In the genomic region with DNA sequence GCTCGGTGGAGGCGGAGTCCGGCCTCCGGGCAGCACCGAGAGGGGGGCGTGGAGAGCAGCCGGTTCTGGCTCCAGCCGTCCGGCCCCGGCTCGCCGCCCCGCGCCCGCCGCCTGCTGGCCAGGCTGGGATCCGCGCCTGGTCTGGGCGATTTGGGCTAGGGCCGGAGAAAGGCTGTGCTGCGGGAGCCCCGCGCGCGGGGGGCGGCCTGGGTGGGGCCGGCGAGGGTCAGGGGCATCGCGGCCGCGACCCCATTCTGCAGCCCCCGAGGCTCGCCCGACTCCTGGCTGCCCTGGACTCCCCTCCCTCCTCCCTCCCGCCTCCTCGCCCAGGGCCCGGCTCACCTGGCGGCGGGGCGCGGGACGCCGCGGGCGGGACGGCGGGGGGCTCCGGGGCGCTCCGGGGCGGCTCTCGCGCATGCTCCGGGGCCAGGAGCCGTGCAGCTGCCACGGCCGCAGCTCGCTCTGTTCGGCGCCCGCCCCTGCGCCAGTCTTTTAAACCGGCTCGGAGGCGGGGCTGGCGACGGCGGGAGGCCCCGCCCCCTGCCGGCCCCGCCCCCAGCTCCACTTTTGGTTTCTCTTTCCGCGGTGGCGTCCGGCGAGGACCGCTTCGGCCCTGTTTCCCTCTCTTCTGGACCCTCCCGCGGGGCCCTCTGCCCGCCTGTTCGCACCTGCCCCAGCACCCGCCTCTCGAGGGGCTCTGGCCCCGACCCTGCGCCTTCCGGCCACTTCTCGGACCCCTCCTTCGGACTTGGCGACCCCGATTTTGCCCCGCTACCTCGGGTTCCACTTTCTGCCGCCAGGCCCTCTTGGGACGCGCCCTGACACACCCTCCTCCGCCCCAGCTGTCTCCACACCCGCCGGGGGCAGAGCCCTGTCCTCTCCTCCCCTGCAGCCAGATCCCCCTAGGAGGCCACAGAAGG, we compare ENCODE assay signal across 8 cellular contexts. TPM values are rescaled to one million over a fixed set of nuclear protein-coding genes. Genes with fewer than 3 reads are reported as not detected.
DNase-seq lines count a peak whose midpoint lies in the region; ATAC-seq and TF ChIP-seq lines count a peak whose summit lies in the region.

SOCS1 (minus strand) TSS at position 468 of the 920 bp plus-strand sequence. CDS start 726 bp downstream, outside the sequence.

- no peak within 1 kb of the TSS for H2AFZ ChIP-seq in OCI-LY1 (ENCODE audit: low read length)

- H3K9me3 ChIP-seq in OCI-LY1 (ENCODE audit: low read length), result no peaks in the 10 kb centered on the region
- no peaks in the 10 kb centered on the region for H3K9me3 ChIP-seq in esophagus (ENCODE audit: control insufficient read depth in 2 of 2, insufficient read depth in 1 of 2, low read depth in 1 of 2, low read length in 1 of 2)
- H3K9me3 ChIP-seq in muscle layer of colon (ENCODE audit: low read length), result no peaks in the 10 kb centered on the region

- peak within 1 kb of the TSS; percentile 89 for H3K4me2 ChIP-seq in OCI-LY1 (ENCODE audit: low read length)

- DNase-seq in D341Med (ENCODE audit: low spot score) (peak; percentile 92), HT1080 (ENCODE audit: low read depth) (peak; percentile 77), activated T-cell treated with anti-CD3 and anti-CD28 coated beads for 4 hours (peak; percentile 84)
- DNase-seq in stimulated activated CD8-positive, alpha-beta memory T cell treated with anti-CD3 and anti-CD28 coated beads, Interleukin-4, amount 100 ng/mL, for 48 hours, result peak; percentile 90

- peak within 1 kb of the TSS; percentile 92 for H3K27ac ChIP-seq in OCI-LY1 (ENCODE audit: low read depth, low read length, poor library complexity, severe bottlenecking)
- H3K27ac ChIP-seq in esophagus (ENCODE audit: low read depth in 2 of 2, low read length in 1 of 2), result peak within 1 kb of the TSS; percentile 93
- H3K27ac ChIP-seq in muscle layer of colon (ENCODE audit: low read depth, low read length), result peak within 1 kb of the TSS; percentile 75

- peaks cover 30% of the 10 kb centered on the region for H3K36me3 ChIP-seq in OCI-LY1 (ENCODE audit: insufficient read depth, low read length)
- no peaks in the 10 kb centered on the region for H3K36me3 ChIP-seq in esophagus (ENCODE audit: control insufficient read depth in 2 of 2, insufficient read depth in 2 of 2, low read length in 1 of 2)
- no peaks in the 10 kb centered on the region for H3K36me3 ChIP-seq in muscle layer of colon (ENCODE audit: insufficient read depth, low read length)

- peaks cover 63% of the 10 kb centered on the region for H3K4me1 ChIP-seq in OCI-LY1 (ENCODE audit: insufficient read depth, low read length, severe bottlenecking)
- H3K4me1 ChIP-seq in esophagus (ENCODE audit: control insufficient read depth in 2 of 2, insufficient read depth in 2 of 2, low read length in 1 of 2), result peaks cover 0 to 20% of the 10 kb centered on the region in 2 donors
- peaks cover 21% of the 10 kb centered on the region for H3K4me1 ChIP-seq in muscle layer of colon (ENCODE audit: insufficient read depth, low read length)

- H3K27me3 ChIP-seq in OCI-LY1 (ENCODE audit: insufficient read depth, low read length) (no peaks in the 10 kb centered on the region), esophagus (ENCODE audit: control insufficient read depth in 1 of 2, insufficient read depth in 2 of 2, low read length in 2 of 2) (no peaks in the 10 kb centered on the region), muscle layer of colon (ENCODE audit: control insufficient read depth in 1 of 2, insufficient read depth in 2 of 2, low read length in 2 of 2) (no peaks in the 10 kb centered on the region)

- peak within 1 kb of the TSS; percentile 87 for H3K4me3 ChIP-seq in OCI-LY1 (ENCODE audit: low read depth, low read length, poor library complexity, severe bottlenecking)
- H3K4me3 ChIP-seq in esophagus (ENCODE audit: low read depth in 1 of 2, low read length in 2 of 2), result peak within 1 kb of the TSS; percentile 65 to 73
- H3K4me3 ChIP-seq in muscle layer of colon (ENCODE audit: low read depth in 1 of 2, low read length in 2 of 2), result peak within 1 kb of the TSS; percentile 79 to 83

- WGBS in esophagus, 2 donors, result 0 to 1% methylated on average over 52 to 100 of the region's 100 CpGs

- H3F3A ChIP-seq in OCI-LY1 (ENCODE audit: insufficient read depth, low read length), result no peaks in the 10 kb centered on the region

- no peaks in the 10 kb centered on the region for H3K9me2 ChIP-seq in OCI-LY1 (ENCODE audit: low read depth, low read length)

- H3K79me2 ChIP-seq in OCI-LY1 (ENCODE audit: insufficient read depth, low read length), result no peaks in the 10 kb centered on the region

- no peaks in the 10 kb centered on the region for H4K20me1 ChIP-seq in OCI-LY1 (ENCODE audit: insufficient read depth, low read length)

- peak within 1 kb of the TSS; percentile 87 for H3K9ac ChIP-seq in OCI-LY1 (ENCODE audit: low read length)
- H3K9ac ChIP-seq in muscle layer of colon (ENCODE audit: low read length), result peak within 1 kb of the TSS; percentile 68

- TF ChIP-seq CTCF in OCI-LY1 (IDR thresholded peaks at IDR 0.05; ENCODE audit: low read length), result peak; percentile 79

- peak; percentile 42 for ATAC-seq in GM21367 (IDR thresholded peaks at IDR 0.05; ENCODE audit: unreplicated experiment)

RNA-seq across cellular contexts. Expression of gene SOCS1, which starts in this region (rescaled TPM):
- 1.7 and 2.3 TPM in 2 replicates for total RNA-seq in HT1080 (2014; rRNA removed; shearing (Covaris generic))
- polyA plus RNA-seq in HT1080 (2015; cell fraction: cytosol; rRNA removed), result 2.8 and 3.8 TPM in 2 replicates
- 1.3 and 2.1 TPM in 2 replicates for polyA plus RNA-seq in HT1080 (2015; cell fraction: nucleus; rRNA removed)
- 1 to 10 TPM; 1.9 to 2.8 TPM for polyA plus RNA-seq in esophagus

Comparison
In these comparisons a context has a peak if more than half of its experiments do, and no peak if none do; other contexts are left out.
1. Peak in every context shown above with its lines: DNase-seq, ATAC-seq, H3K4me3 ChIP-seq and H3K27ac ChIP-seq.